Comparison of ENCODE assay signal across 20 cellular contexts in the genomic region with DNA sequence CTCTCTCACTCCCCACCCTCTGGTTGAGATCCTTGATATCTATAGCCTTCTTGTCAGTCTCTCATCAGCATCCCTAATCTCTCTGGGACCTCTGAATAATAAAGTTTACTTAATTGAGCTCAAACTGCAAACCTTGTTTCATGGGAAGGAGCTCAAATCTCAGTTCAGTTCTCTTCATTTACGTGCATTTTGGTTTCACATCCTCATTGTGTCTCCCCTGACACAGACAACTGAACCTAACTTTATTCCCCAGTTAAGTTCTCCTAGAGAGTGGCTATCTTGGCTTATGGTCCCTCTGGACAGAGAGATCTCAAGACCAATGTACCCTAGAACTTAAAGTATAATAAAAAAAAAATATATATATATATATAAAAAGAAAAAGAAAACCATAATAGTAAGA. TPM values are rescaled to one million over a fixed set of nuclear protein-coding genes. Genes with fewer than 3 reads are reported as not detected.
A peak's percentile ranks its signal among the peaks of the same experiment; 100 is the strongest.
DNase-seq lines count a peak whose midpoint lies in the region; FAIRE-seq and TF ChIP-seq lines count a peak whose summit lies in the region.
"Had no signal": no experiment of that assay in that cellular context is flagged by ENCODE, and none has a peak within 500 bp of the region (broad histone marks: within the 10 kb centered on the region; RNA-seq: fewer than 3 reads in every experiment).

No MANE protein-coding gene starts in this region.

- DNase-seq in GM12891 (ENCODE audit: insufficient read length, low spot score) (no peak), Peyer's patch (no peak), MG63 (no peak), foreskin melanocyte (no peak)
- no peak for DNase-seq in activated T-cell treated with anti-CD3 and anti-CD28 coated beads, Interleukin-2, amount 50 U/mL, for 1 hour
- DNase-seq: CD4-positive, alpha-beta T cell; CD8-positive, alpha-beta memory T cell; DMS 273 treated with DMSO at 0.1 percent for 48 hours; DMS79; EL; GDM1; GOT3; H7; HCEC 1CT had no signal

- H3K9me3 ChIP-seq in Peyer's patch = no peaks in the 10 kb centered on the region
- H3K9me3 ChIP-seq in mucosa of rectum (ENCODE audit: control insufficient read depth in 2 of 2, low read length in 2 of 2) = no peaks in the 10 kb centered on the region
- H3K9me3 ChIP-seq in MG63 = no peaks in the 10 kb centered on the region

- FAIRE-seq in GM12891 (lab: Jason Lieb, UNC) = no peak
- FAIRE-seq: D721Med, GM12892 had no signal

- H3K27ac ChIP-seq in Peyer's patch (peak overlapping the region in 3 of 4 donors; percentile 43 to 77 (median 72)), mucosa of rectum (ENCODE audit: low read depth in 2 of 2, low read length in 2 of 2) (peak overlapping the region; percentile 74 to 75)

- H3K4me3 ChIP-seq in Peyer's patch (no peak overlapping the region), mucosa of rectum (ENCODE audit: low read length in 2 of 2) (no peak overlapping the region), MG63 (no peak overlapping the region)

- no peak for TF ChIP-seq CTCF in Peyer's patch (IDR thresholded peaks at IDR 0.05)

- H3K27me3 ChIP-seq in Peyer's patch (no peaks in the 10 kb centered on the region), mucosa of rectum (ENCODE audit: control insufficient read depth in 2 of 2, insufficient read depth in 2 of 2, low read length in 2 of 2) (no peaks in the 10 kb centered on the region), MG63 (peaks cover 2% of the 10 kb centered on the region; the same call in 1 of the 2 replicates)

- TF ChIP-seq POLR2A in GM12891 (IDR thresholded peaks at IDR 0.05; ENCODE audit: low read depth, low read length) = no peak
- no peak for TF ChIP-seq POLR2A in Peyer's patch (IDR thresholded peaks at IDR 0.05)

- no peak overlapping the region for H3K9ac ChIP-seq in mucosa of rectum (ENCODE audit: low read depth in 1 of 2, low read length in 2 of 2)

- H3K4me1 ChIP-seq in Peyer's patch = peaks cover 0 to 11% (median 0%) of the 10 kb centered on the region in 4 donors
- H3K4me1 ChIP-seq in mucosa of rectum (ENCODE audit: control insufficient read depth in 2 of 2, insufficient read depth in 2 of 2, low read length in 2 of 2) = peaks cover 11 to 18% of the 10 kb centered on the region in 2 donors

- H3K36me3 ChIP-seq in Peyer's patch = no peaks in the 10 kb centered on the region
- H3K36me3 ChIP-seq in mucosa of rectum (ENCODE audit: control insufficient read depth in 2 of 2, insufficient read depth in 2 of 2, low read length in 2 of 2) = no peaks in the 10 kb centered on the region
- H3K36me3 ChIP-seq in MG63 = no peaks in the 10 kb centered on the region

TF ChIP-seq in GM12891, 5 proteins besides CTCF, POLR2A, EP300 and RAD21:
- TF ChIP-seq SPI1 (IDR thresholded peaks at IDR 0.05; ENCODE audit: low read depth, low read length) (peak; percentile 78), TAF1 (IDR thresholded peaks at IDR 0.05; ENCODE audit: low read depth, low read length) (no peak)

RNA-seq across cellular contexts. Expression of gene NXPE2, which starts 47.3 kb away (rescaled TPM):
- polyA plus RNA-seq in GM12891 (2012; ENCODE audit: low read depth, missing spikeins) = not detected
- total RNA-seq in Peyer's patch = 1 to 10 TPM; 2.8 to 9.9 (median 8.0) TPM
- not detected in 2 replicates for total RNA-seq in MG63 (2014; rRNA removed; shearing (Covaris generic); ENCODE audit: low replicate concordance)
- total RNA-seq: A172; A673; CD4-positive, alpha-beta T cell; CD8-positive, alpha-beta memory T cell; H7 had no signal
- polyA plus RNA-seq: CD14-positive monocyte; CD8-positive, alpha-beta memory T cell had no signal
